12 cellular contexts compared by ENCODE assay signal in genomic region chr14:103110681-103111296, GRCh38. TPM values are rescaled to one million over a fixed set of nuclear protein-coding genes. Genes with fewer than 3 reads are reported as not detected.
DNase-seq lines count a peak whose midpoint lies in the region; ATAC-seq and TF ChIP-seq lines count a peak whose summit lies in the region.
"Had no signal": no experiment of that assay in that cellular context is flagged by ENCODE, and none has a peak within 500 bp of the region (broad histone marks: within the 10 kb centered on the region; RNA-seq: fewer than 3 reads in every experiment).

No MANE protein-coding gene starts in this region.

- no peak for TF ChIP-seq CTCF in fibroblast of the aortic adventitia (IDR thresholded peaks at IDR 0.05; ENCODE audit: insufficient read depth, low read length)

- peak; percentile 42 for ATAC-seq in GM21529 (IDR thresholded peaks at IDR 0.05; ENCODE audit: unreplicated experiment)
- ATAC-seq in sciatic nerve, result peak; percentile 26
- ATAC-seq: foreskin keratinocyte had no signal

- intact Hi-C loops in sciatic nerve (cut with DNase I), result no loop called here

- H3K9me3 ChIP-seq in MG63, result no peaks in the 10 kb centered on the region

- no peaks in the 10 kb centered on the region for H3K36me3 ChIP-seq in MG63

- DNase-seq in NCI-H524 treated with DMSO at 0.1 percent for 48 hours (lab: John Stamatoyannopoulos, UW) (peak; percentile 19), fibroblast of the aortic adventitia (ENCODE audit: low read depth) (peak; percentile 42), sciatic nerve (ENCODE audit: low spot score) (no peak), NCI-H2081 treated with DMSO at 0.1 percent for 48 hours (lab: John Stamatoyannopoulos, UW) (no peak), MG63 (no peak), RKO (ENCODE audit: low spot score) (no peak)
- no peak for DNase-seq in activated CD8-positive, alpha-beta memory T cell treated with anti-CD3 and anti-CD28 coated beads for 24 hours
- DNase-seq: foreskin keratinocyte had no signal

- H3K27me3 ChIP-seq in MG63, result no peaks in the 10 kb centered on the region

- H3K4me3 ChIP-seq in fibroblast of the aortic adventitia (ENCODE audit: low read depth, low read length), result no peak overlapping the region
- no peak overlapping the region for H3K4me3 ChIP-seq in MG63

RNA-seq across cellular contexts. Expression of gene TNFAIP2, which starts 12.5 kb away (rescaled TPM):
- total RNA-seq in fibroblast of the aortic adventitia (ENCODE audit: low replicate concordance) (44.5 and 120 TPM in 2 replicates), sciatic nerve (142 TPM)
- total RNA-seq in MG63 (2014; rRNA removed; shearing (Covaris generic); ENCODE audit: low replicate concordance), result 86.5 and 90.4 TPM in 2 replicates

RNA-seq across cellular contexts. Expression of gene EXOC3L4, which starts 16.3 kb away (rescaled TPM):
- 0.41 TPM in 1 of 2 replicates, not detected in the other for total RNA-seq in fibroblast of the aortic adventitia (ENCODE audit: low replicate concordance)
- total RNA-seq in sciatic nerve, result 3.3 TPM
- 0.17 TPM in 1 of 2 replicates, not detected in the other for total RNA-seq in MG63 (2014; rRNA removed; shearing (Covaris generic); ENCODE audit: low replicate concordance)
- total RNA-seq: foreskin keratinocyte; T-helper 2 cell treated with Interferon-gamma antibody and Interleukin-4, amounts not matched to agents 100 ng/mL and 5 ng/mL, for 36 hours; temporal lobe had no signal

RNA-seq across cellular contexts. Expression of gene LBHD2, which starts 26.8 kb away (rescaled TPM):
- total RNA-seq in fibroblast of the aortic adventitia (ENCODE audit: low replicate concordance), result not detected in 2 replicates
- total RNA-seq in sciatic nerve, result not detected
- total RNA-seq in MG63 (2014; rRNA removed; shearing (Covaris generic); ENCODE audit: low replicate concordance), result not detected in 2 replicates
- total RNA-seq: foreskin keratinocyte; HT-29; T-helper 2 cell treated with Interferon-gamma antibody and Interleukin-4, amounts not matched to agents 100 ng/mL and 5 ng/mL, for 36 hours; temporal lobe had no signal

RNA-seq across cellular contexts. Expression of gene CDC42BPB, which starts 53.4 kb away (rescaled TPM):
- total RNA-seq in fibroblast of the aortic adventitia (ENCODE audit: low replicate concordance) (60.2 and 78.4 TPM in 2 replicates), sciatic nerve (105 TPM)
- total RNA-seq in MG63 (2014; rRNA removed; shearing (Covaris generic); ENCODE audit: low replicate concordance), result 8.3 and 11.7 TPM in 2 replicates

Comparison
In these comparisons a context has a peak if more than half of its experiments do, and no peak if none do; other contexts are left out.
1. DNase-seq: peak in NCI-H524 treated with DMSO at 0.1 percent for 48 hours (single experiment) and fibroblast of the aortic adventitia (single experiment); none in sciatic nerve (single experiment), NCI-H2081 treated with DMSO at 0.1 percent for 48 hours (single experiment), MG63 (single experiment), RKO (single experiment) and activated CD8-positive, alpha-beta memory T cell treated with anti-CD3 and anti-CD28 coated beads for 24 hours (single experiment).